In genomic region chr9:131874447-131874846, GRCh38 we compare ENCODE assay signal across 1 cellular context.
TF ChIP-seq lines count a peak whose summit lies in the region.

No MANE protein-coding gene starts in this region.

TF ChIP-seq in GM23338, 12 proteins besides CTCF, POLR2A, EP300 and RAD21 (continued from another document):
- peak; percentile 68 for TF ChIP-seq REST (IDR thresholded peaks at IDR 0.05; ENCODE audit: unreplicated experiment)
